Comparison of ENCODE assay signal across 1 cellular context in genomic region chr5:14184725-14185124, GRCh38.
TF ChIP-seq lines count a peak whose summit lies in the region.

No MANE protein-coding gene starts in this region.

TF ChIP-seq in IMR-90, 13 proteins besides CTCF, POLR2A, EP300 and RAD21:
- TF ChIP-seq MXI1 (IDR thresholded peaks at IDR 0.05; ENCODE audit: borderline replicate concordance, low read depth, low read length): no peak
- TF ChIP-seq FOS (IDR thresholded peaks at IDR 0.05; ENCODE audit: low read depth, low read length): peak; percentile 33; the same call in 1 of the 2 replicates
- TF ChIP-seq ELK1 (IDR thresholded peaks at IDR 0.05; ENCODE audit: borderline replicate concordance, low read depth, low read length): no peak
- peak; percentile 22; the same call in 1 of the 2 replicates for TF ChIP-seq BHLHE40 (IDR thresholded peaks at IDR 0.05; ENCODE audit: low read depth, low read length)
